In the genomic region with DNA sequence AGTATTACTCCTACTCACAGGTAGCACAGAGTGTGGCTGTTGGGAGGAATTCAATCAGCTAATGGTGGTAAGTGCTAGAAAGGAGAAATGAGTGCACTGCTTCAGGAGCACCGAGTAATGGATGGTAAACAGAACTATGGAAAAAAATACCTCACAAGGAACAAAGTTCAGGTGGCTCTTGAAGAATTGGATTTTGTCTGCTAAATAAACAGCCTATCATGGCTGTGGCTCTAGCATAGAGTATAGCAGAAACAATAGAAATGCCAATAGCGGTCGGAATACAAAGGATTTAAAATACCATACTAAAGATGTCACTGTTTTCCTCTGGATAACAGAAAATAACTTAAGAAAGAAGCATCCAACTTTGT, we compare ENCODE assay signal across 22 cellular contexts.
DNase-seq lines count a peak whose midpoint lies in the region; ATAC-seq, FAIRE-seq and TF ChIP-seq lines count a peak whose summit lies in the region.
"Had no signal": no experiment of that assay in that cellular context is flagged by ENCODE, and none has a peak within 500 bp of the region (broad histone marks: within the 10 kb centered on the region; RNA-seq: fewer than 3 reads in every experiment).

No MANE protein-coding gene starts in this region.

- H3K4me3 ChIP-seq in brain microvascular endothelial cell (ENCODE audit: low read depth, low read length): no peak overlapping the region
- H3K4me3 ChIP-seq: BLaER1, GM23338 had no signal

- no peak overlapping the region for H3K27ac ChIP-seq in brain microvascular endothelial cell
- H3K27ac ChIP-seq: 22Rv1, BLaER1, C4-2B had no signal

- in situ Hi-C loops in brain microvascular endothelial cell (cut with HindIII; ENCODE audit: low pct_ligation_motif_present, low sequenced_read_pairs): no loop called here

- no peak for FAIRE-seq in urothelium cell line (lab: Jason Lieb, UNC)
- FAIRE-seq: A204.1, GM18507 had no signal

- peak; percentile 58 for ATAC-seq in left colon
- ATAC-seq in left lobe of liver: no peak
- ATAC-seq: CD8-positive, alpha-beta T cell; GM23338; HCT116 had no signal

- no peaks in the 10 kb centered on the region for H3K36me3 ChIP-seq in brain microvascular endothelial cell (replicated peaks)
- H3K36me3 ChIP-seq: BLaER1 had no signal

- no peak for TF ChIP-seq CTCF in brain microvascular endothelial cell (IDR thresholded peaks at IDR 0.05; ENCODE audit: low read depth, low read length, missing control alignments)

- H3K27me3 ChIP-seq in brain microvascular endothelial cell (replicated peaks): no peaks in the 10 kb centered on the region
- H3K27me3 ChIP-seq: BLaER1 had no signal

- peak; percentile 61 for DNase-seq in DMS53 (lab: John Stamatoyannopoulos, UW)
- DNase-seq in DMS53 treated with DMSO at 0.1 percent for 48 hours (lab: John Stamatoyannopoulos, UW; ENCODE audit: unreplicated experiment): no peak
- DNase-seq in brain microvascular endothelial cell: peak; percentile 1
- DNase-seq in left colon: no peak
- DNase-seq in urothelium cell line (ENCODE audit: low spot score): peak; percentile 2
- DNase-seq in OCI-M1 (lab: John Stamatoyannopoulos, UW): no peak
- DNase-seq in NCI-H748 treated with DMSO at 0.1 percent for 48 hours (lab: John Stamatoyannopoulos, UW): no peak
- no peak for DNase-seq in left lobe of liver (ENCODE audit: low spot score)
- DNase-seq: Caco-2; CD4-positive, CD25-positive, alpha-beta regulatory T cell; CD8-positive, alpha-beta T cell; DMS153; DMS79 treated with DMSO at 0.1 percent for 48 hours; GF-D8; H9 had no signal

- intact Hi-C loops in left colon (cut with DNase I, micrococcal nuclease): no loop called here

Comparison
In these comparisons a context has a peak if more than half of its experiments do, and no peak if none do; other contexts are left out.
1. DNase-seq: peak in DMS53 (single experiment), brain microvascular endothelial cell (single experiment) and urothelium cell line (single experiment); none in DMS53 treated with DMSO at 0.1 percent for 48 hours (single experiment), left colon (0 of 2), OCI-M1 (single experiment), NCI-H748 treated with DMSO at 0.1 percent for 48 hours (single experiment) and left lobe of liver (single experiment).